8 cellular contexts compared by ENCODE assay signal in genomic region chr2:85420743-85421705, GRCh38. TPM values are rescaled to one million over a fixed set of nuclear protein-coding genes. Genes with fewer than 3 reads are reported as not detected.
DNase-seq lines count a peak whose midpoint lies in the region; ATAC-seq and TF ChIP-seq lines count a peak whose summit lies in the region.

No MANE protein-coding gene starts in this region.

- intact Hi-C loops in heart right ventricle (cut with DNase I) (loop anchor here in 9 of 10 donors (1.0 to 5.0 kb wide), 5 partner anchors 116 to 132 kb away; partner anchors contain the start of gene MAT2A (in 1 of the 9)), uterus (cut with DNase I; ENCODE audit: low total_unique reads) (loop anchor here (2.0 kb wide), 1 partner anchor 132 kb away; no protein-coding TSS in a partner anchor)

- WGBS in heart right ventricle, 2 donors, result 38 to 45% methylated on average over 31 of the region's 31 CpGs

- H3K36me3 ChIP-seq in adipocyte (ENCODE audit: control insufficient read depth, insufficient read depth, low read length, severe bottlenecking) (no peaks in the 10 kb centered on the region), heart right ventricle (no peaks in the 10 kb centered on the region), uterus (no peaks in the 10 kb centered on the region)

- TF ChIP-seq CTCF in GM12864 (IDR thresholded peaks at IDR 0.05; ENCODE audit: low read depth, low read length, missing control alignments), result peak; percentile 98
- peak; percentile 100 for TF ChIP-seq CTCF in heart right ventricle (IDR thresholded peaks at IDR 0.05)
- TF ChIP-seq CTCF in uterus (IDR thresholded peaks at IDR 0.05), result peak; percentile 100

- DNase-seq in GM12864 (ENCODE audit: low read depth) (no peak), NCI-H1092 (lab: John Stamatoyannopoulos, UW) (peak; percentile 71), T follicular helper cell (ENCODE audit: low read depth) (peak; percentile 80), adipocyte (ENCODE audit: low read depth) (peak; percentile 90), heart right ventricle (peak; percentile 88 to 92), putamen (ENCODE audit: low spot score) (peak; percentile 91), uterus (peak; percentile 85 to 89)

- no peaks in the 10 kb centered on the region for H3K9me3 ChIP-seq in adipocyte (ENCODE audit: control insufficient read depth, low read length)
- no peaks in the 10 kb centered on the region for H3K9me3 ChIP-seq in heart right ventricle
- H3K9me3 ChIP-seq in uterus, result no peaks in the 10 kb centered on the region

- TF ChIP-seq POLR2A in uterus (IDR thresholded peaks at IDR 0.05), result peak in 1 of 2 donors; percentile 26

- ATAC-seq in HG02571 (IDR thresholded peaks at IDR 0.05; ENCODE audit: unreplicated experiment) (peak; percentile 64), heart right ventricle (peak; percentile 74 to 86 (median 80))

- H3K27ac ChIP-seq in heart right ventricle, result peak overlapping the region; percentile 47 to 97 (median 83)
- peak overlapping the region; percentile 65 to 77 for H3K27ac ChIP-seq in uterus

- peaks cover 32% of the 10 kb centered on the region for H3K4me1 ChIP-seq in adipocyte (ENCODE audit: control insufficient read depth, insufficient read depth, low read length)
- H3K4me1 ChIP-seq in heart right ventricle, result peaks cover 15 to 39% (median 34%) of the 10 kb centered on the region in 9 donors
- H3K4me1 ChIP-seq in uterus, result peaks cover 0 to 8% of the 10 kb centered on the region in 2 donors

- no peaks in the 10 kb centered on the region for H3K27me3 ChIP-seq in adipocyte (replicated peaks; ENCODE audit: control insufficient read depth, insufficient read depth, low read length)
- no peaks in the 10 kb centered on the region for H3K27me3 ChIP-seq in heart right ventricle
- H3K27me3 ChIP-seq in uterus, result no peaks in the 10 kb centered on the region

- H3K9ac ChIP-seq in adipocyte (ENCODE audit: low read length), result peak overlapping the region; percentile 95

- H3K4me3 ChIP-seq in GM12864 (ENCODE audit: low read depth, low read length), result no peak overlapping the region
- H3K4me3 ChIP-seq in adipocyte (ENCODE audit: low read length), result peak overlapping the region; percentile 68
- H3K4me3 ChIP-seq in heart right ventricle, result peak overlapping the region in 6 of 10 donors; percentile 13 to 41 (median 28)
- H3K4me3 ChIP-seq in uterus, result no peak overlapping the region

RNA-seq across cellular contexts. Expression of gene SH2D6, which starts 2.5 kb away (rescaled TPM):
- total RNA-seq in heart right ventricle (under 1 TPM in 1 of 10 donors, not detected in 9; 0.72 TPM), uterus (not detected)
- polyA plus RNA-seq in heart right ventricle, result under 1 TPM; 0.06 to 0.51 TPM

RNA-seq across cellular contexts. Expression of gene CAPG, which starts 10.9 kb away (rescaled TPM):
- 10 to 100 TPM in 1 of 10 donors, 1 to 10 TPM in 8, under 1 TPM in 1; 0.83 to 30.4 (median 5.9) TPM for total RNA-seq in heart right ventricle
- 10 to 100 TPM in 1 of 2 donors, 1 to 10 TPM in 1; 8.8 to 17.1 TPM for polyA plus RNA-seq in heart right ventricle
- 100 to 1,000 TPM in 1 of 4 donors, 10 to 100 TPM in 3; 12.3 to 114 (median 65.2) TPM for total RNA-seq in uterus

Comparison
In these comparisons a context has a peak if more than half of its experiments do, and no peak if none do; other contexts are left out.
1. H3K4me3 ChIP-seq: peak in adipocyte (single experiment) and heart right ventricle (6 of 10); none in GM12864 (single experiment) and uterus (0 of 2).
2. Peak in every context shown above with its lines, with median percentiles within 50 percentile points of each other: CTCF ChIP-seq.